In genomic region chr1:23020731-23021130, GRCh38 we compare ENCODE assay signal across 8 cellular contexts. TPM values are rescaled to one million over a fixed set of nuclear protein-coding genes. Genes with fewer than 3 reads are reported as not detected.
DNase-seq lines count a peak whose midpoint lies in the region; ATAC-seq and TF ChIP-seq lines count a peak whose summit lies in the region.

No MANE protein-coding gene starts in this region.

- peaks cover 7 to 14% of the 10 kb centered on the region in 2 donors for H3K36me3 Mint-ChIP-seq in stimulated activated naive B cell treated with anti-CD40 and anti-IgM and Interleukin-4, amounts not matched to agents 10 μg/mL and 1 μg/mL and 100 μg/mL, for 72 hours

- H3F3A ChIP-seq in SU-DHL-6 (ENCODE audit: insufficient read depth) = peaks cover 6% of the 10 kb centered on the region; the same call in 1 of the 2 replicates

- peaks cover 14% of the 10 kb centered on the region for H4K20me1 ChIP-seq in SU-DHL-6 (ENCODE audit: low read depth, low read length)

- H3K36me3 ChIP-seq in SU-DHL-6 (ENCODE audit: low read length) = peaks cover 14% of the 10 kb centered on the region

- intact Hi-C loops in right cardiac atrium (cut with DNase I) (no loop called here), head of caudate nucleus (cut with DNase I) (no loop called here)

- H3K4me1 Mint-ChIP-seq in stimulated activated naive B cell treated with anti-CD40 and anti-IgM and Interleukin-4, amounts not matched to agents 10 μg/mL and 1 μg/mL and 100 μg/mL, for 72 hours = peaks cover 28 to 58% of the 10 kb centered on the region in 2 donors

- H3K9me3 ChIP-seq in SU-DHL-6 (ENCODE audit: insufficient read depth, low read length) (no peaks in the 10 kb centered on the region), right cardiac atrium (ENCODE audit: control insufficient read depth, low read length) (no peaks in the 10 kb centered on the region)

- no peaks in the 10 kb centered on the region for H3K27me3 Mint-ChIP-seq in stimulated activated naive B cell treated with anti-CD40 and anti-IgM and Interleukin-4, amounts not matched to agents 10 μg/mL and 1 μg/mL and 100 μg/mL, for 72 hours

- H3K79me2 ChIP-seq in SU-DHL-6 (ENCODE audit: insufficient read depth, low read length) = peaks cover 59% of the 10 kb centered on the region

- no peak overlapping the region for H3K27ac Mint-ChIP-seq in stimulated activated naive B cell treated with anti-CD40 and anti-IgM and Interleukin-4, amounts not matched to agents 10 μg/mL and 1 μg/mL and 100 μg/mL, for 72 hours

- TF ChIP-seq POLR2A in GM18505 (IDR thresholded peaks at IDR 0.05; ENCODE audit: borderline replicate concordance, extremely low read depth, insufficient read depth, insufficient read length) = no peak

- H3K4me3 ChIP-seq in SU-DHL-6 (ENCODE audit: insufficient read depth, low read length, poor library complexity, severe bottlenecking) = peak overlapping the region; percentile 70
- H3K4me3 ChIP-seq in right cardiac atrium (ENCODE audit: low read length) = peak overlapping the region; percentile 95

- TF ChIP-seq CTCF in SU-DHL-6 (IDR thresholded peaks at IDR 0.05; ENCODE audit: insufficient read depth, low read length, poor library complexity, severe bottlenecking) = no peak

- H3K4me3 Mint-ChIP-seq in stimulated activated naive B cell treated with anti-CD40 and anti-IgM and Interleukin-4, amounts not matched to agents 10 μg/mL and 1 μg/mL and 100 μg/mL, for 72 hours = peak overlapping the region; percentile 89 to 94

- H3K9ac ChIP-seq in SU-DHL-6 (ENCODE audit: low read length) = peak overlapping the region; percentile 81

- H3K9me2 ChIP-seq in SU-DHL-6 (replicated peaks; ENCODE audit: insufficient read depth, low read length) = no peaks in the 10 kb centered on the region

- H3K4me1 ChIP-seq in right cardiac atrium (ENCODE audit: control insufficient read depth, insufficient read depth, low read length) = peaks cover 2% of the 10 kb centered on the region

- 63% methylated on average over 3 of the region's 3 CpGs for WGBS in right cardiac atrium

- ATAC-seq in right cardiac atrium = no peak
- no peak for ATAC-seq in stimulated activated naive B cell treated with anti-CD40 and anti-IgM and Interleukin-4, amounts not matched to agents 10 μg/mL and 1 μg/mL and 100 μg/mL, for 72 hours (replicated peaks)
- no peak for ATAC-seq in GM18505 (IDR thresholded peaks at IDR 0.05; ENCODE audit: unreplicated experiment)

- H3K27ac ChIP-seq in SU-DHL-6 (ENCODE audit: low read depth, low read length) (no peak overlapping the region), right cardiac atrium (ENCODE audit: low read length) (no peak overlapping the region)

- peaks cover 3 to 8% of the 10 kb centered on the region in 2 donors for H3K9me3 Mint-ChIP-seq in stimulated activated naive B cell treated with anti-CD40 and anti-IgM and Interleukin-4, amounts not matched to agents 10 μg/mL and 1 μg/mL and 100 μg/mL, for 72 hours

- peak overlapping the region; percentile 91 for H3K4me2 ChIP-seq in SU-DHL-6 (ENCODE audit: low read depth, low read length, poor library complexity, severe bottlenecking)

- H3K27me3 ChIP-seq in SU-DHL-6 (ENCODE audit: low read length) = no peaks in the 10 kb centered on the region
- no peaks in the 10 kb centered on the region for H3K27me3 ChIP-seq in right cardiac atrium (ENCODE audit: control insufficient read depth, insufficient read depth)

- no peak overlapping the region for H2AFZ ChIP-seq in SU-DHL-6 (ENCODE audit: low read depth, low read length, severe bottlenecking)

- peak; percentile 12 for DNase-seq in NCI-H1694 treated with DMSO at 0.1 percent for 48 hours (lab: John Stamatoyannopoulos, UW)
- no peak for DNase-seq in NCI-H1694 (lab: John Stamatoyannopoulos, UW)
- DNase-seq in right cardiac atrium = no peak
- no peak for DNase-seq in stimulated activated naive B cell treated with anti-CD40 and anti-IgM and Interleukin-4, amounts not matched to agents 10 μg/mL and 1 μg/mL and 100 μg/mL, for 72 hours
- DNase-seq in dedifferentiated amniotic fluid mesenchymal stem cell (ENCODE audit: extremely low spot score) = no peak
- DNase-seq in head of caudate nucleus = no peak

RNA-seq across cellular contexts. Expression of gene KDM1A, which starts 1.5 kb away (rescaled TPM):
- 10 to 100 TPM; 29.1 to 34.4 (median 32.6) TPM for total RNA-seq in right cardiac atrium
- polyA plus RNA-seq in right cardiac atrium = 22.9 TPM

RNA-seq across cellular contexts. Expression of gene TEX46, which starts 5.1 kb away (rescaled TPM):
- not detected for total RNA-seq in right cardiac atrium
- polyA plus RNA-seq in right cardiac atrium = not detected

RNA-seq across cellular contexts. Expression of gene LACTBL1, which starts 48.1 kb away (rescaled TPM):
- total RNA-seq in right cardiac atrium = not detected
- polyA plus RNA-seq in right cardiac atrium = not detected
